Comparison of ENCODE assay signal across 8 cellular contexts in the genomic region with DNA sequence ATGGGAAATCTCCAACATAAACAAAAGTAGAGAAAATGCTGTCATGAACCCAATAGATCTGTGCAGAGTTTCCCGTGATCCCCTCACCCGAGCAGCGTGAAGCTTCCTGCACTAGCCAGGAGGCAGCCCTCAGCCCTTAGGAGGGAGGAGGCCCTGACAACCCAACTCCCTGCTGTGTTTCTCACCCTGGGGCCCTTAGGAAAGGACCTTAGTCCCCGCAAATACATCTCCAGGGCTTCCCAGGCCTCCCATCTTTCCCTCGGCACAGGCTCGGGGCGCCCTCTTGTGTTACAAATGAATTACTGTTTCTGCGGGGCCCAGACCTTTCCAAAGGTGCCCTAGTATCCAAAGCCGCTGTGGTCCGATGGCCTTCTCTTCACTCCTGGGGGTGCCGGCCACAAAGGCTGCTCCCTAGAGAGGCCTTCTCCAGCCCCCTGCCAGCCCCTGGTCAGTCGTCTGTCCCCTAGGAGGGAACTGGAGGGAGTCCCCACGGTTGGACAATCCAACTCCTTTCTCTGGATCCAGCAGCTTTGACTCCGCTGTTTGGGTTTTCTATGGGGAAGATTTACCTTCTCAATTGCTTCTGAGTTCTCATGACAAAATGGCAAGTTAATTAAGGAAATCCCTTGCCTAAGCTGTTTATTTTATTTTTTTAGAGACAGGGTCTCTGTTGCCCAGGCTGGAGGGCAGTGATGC. TPM values are rescaled to one million over a fixed set of nuclear protein-coding genes. Genes with fewer than 3 reads are reported as not detected.
DNase-seq lines count a peak whose midpoint lies in the region; ATAC-seq and TF ChIP-seq lines count a peak whose summit lies in the region.

No MANE protein-coding gene starts in this region.

- peaks cover 5% of the 10 kb centered on the region for H3K36me3 Mint-ChIP-seq in activated T-helper 2 cell treated with anti-CD3 and anti-CD28 coated beads, Interferon-gamma antibody, Interleukin-2, Interleukin-4, amounts not matched to agents 10 μg/mL and 5 μg/mL and 100 μg/mL, durations not matched to agents 14 hours and 24 hours and 36 hours (ENCODE audit: low read depth)

- WGBS in gastroesophageal sphincter (ENCODE audit: low coverage in 1 of 2), 2 donors, result 20% methylated on average over 1 of the region's 14 CpGs; no CpG with 5 or more reads in 1 of the 2 donors

- DNase-seq in DMS 273 treated with DMSO at 0.1 percent for 48 hours (lab: John Stamatoyannopoulos, UW), result peak; percentile 17
- DNase-seq in HuH-7.5 (ENCODE audit: low spot score), result peak; percentile 98
- peak in 1 of 2 experiments; percentile 71 for DNase-seq in PC-9
- peak; percentile 16 for DNase-seq in activated T-helper 2 cell treated with anti-CD3 and anti-CD28 coated beads, Interferon-gamma antibody, Interleukin-2, Interleukin-4, amounts not matched to agents 10 μg/mL and 5 μg/mL and 100 μg/mL, durations not matched to agents 14 hours and 24 hours and 36 hours (ENCODE audit: low spot score)

- no peaks in the 10 kb centered on the region for H3K9me3 ChIP-seq in PC-9 (ENCODE audit: insufficient read depth, low read depth)
- no peaks in the 10 kb centered on the region for H3K9me3 ChIP-seq in gastroesophageal sphincter
- H3K9me3 ChIP-seq in parathyroid adenoma (ENCODE audit: control insufficient read depth, low read length), result no peaks in the 10 kb centered on the region

- TF ChIP-seq EP300 in gastroesophageal sphincter (IDR thresholded peaks at IDR 0.05), result no peak

- H3K4me2 ChIP-seq in PC-9 (no peak overlapping the region), parathyroid adenoma (ENCODE audit: low read length) (no peak overlapping the region)

- H3K9me2 ChIP-seq in PC-9 (ENCODE audit: insufficient read depth), result no peaks in the 10 kb centered on the region

- H3K36me3 ChIP-seq in PC-9 (ENCODE audit: low read depth) (no peaks in the 10 kb centered on the region), gastroesophageal sphincter (peaks cover 0 to 90% of the 10 kb centered on the region in 2 donors), parathyroid adenoma (ENCODE audit: control insufficient read depth, insufficient read depth, low read length) (no peaks in the 10 kb centered on the region)

- H3K9me3 Mint-ChIP-seq in activated T-helper 2 cell treated with anti-CD3 and anti-CD28 coated beads, Interferon-gamma antibody, Interleukin-2, Interleukin-4, amounts not matched to agents 10 μg/mL and 5 μg/mL and 100 μg/mL, durations not matched to agents 14 hours and 24 hours and 36 hours, result no peaks in the 10 kb centered on the region

- no peak overlapping the region for H3K27ac Mint-ChIP-seq in activated T-helper 2 cell treated with anti-CD3 and anti-CD28 coated beads, Interferon-gamma antibody, Interleukin-2, Interleukin-4, amounts not matched to agents 10 μg/mL and 5 μg/mL and 100 μg/mL, durations not matched to agents 14 hours and 24 hours and 36 hours

- H3K27me3 ChIP-seq in PC-9 (ENCODE audit: insufficient read depth, low read depth) (no peaks in the 10 kb centered on the region), gastroesophageal sphincter (no peaks in the 10 kb centered on the region), parathyroid adenoma (ENCODE audit: control insufficient read depth, insufficient read depth, low read length) (no peaks in the 10 kb centered on the region)

- H3K27ac ChIP-seq in PC-9 (no peak overlapping the region), gastroesophageal sphincter (no peak overlapping the region), parathyroid adenoma (no peak overlapping the region)

- intact Hi-C loops in PC-9 (cut with micrococcal nuclease; ENCODE audit: unreplicated experiment), result loop anchor here (1.0 to 10.0 kb wide), 7 partner anchors 232 to 694 kb away; no protein-coding TSS in a partner anchor
- intact Hi-C loops in activated T-helper 2 cell treated with anti-CD3 and anti-CD28 coated beads, Interferon-gamma antibody, Interleukin-2, Interleukin-4, amounts not matched to agents 10 μg/mL and 5 μg/mL and 100 μg/mL, durations not matched to agents 14 hours and 24 hours and 36 hours (cut with micrococcal nuclease), result loop anchor here (2.0 to 10.0 kb wide), 2 partner anchors 548 to 632 kb away; no protein-coding TSS in a partner anchor

- no peak for TF ChIP-seq POLR2A in gastroesophageal sphincter (IDR thresholded peaks at IDR 0.05)

- BruUV-seq in PC-9 (replicated peaks; lab: Mats Ljungman, UMichigan), result no TSS peak

- no peak overlapping the region for H2AFZ ChIP-seq in PC-9
- no peak overlapping the region for H2AFZ ChIP-seq in parathyroid adenoma

- H3K4me1 ChIP-seq in PC-9 (replicated peaks; ENCODE audit: insufficient read depth) (no peaks in the 10 kb centered on the region), gastroesophageal sphincter (peaks cover 0 to 12% (median 0%) of the 10 kb centered on the region in 3 donors), parathyroid adenoma (no peaks in the 10 kb centered on the region)

- H3K4me3 Mint-ChIP-seq in activated T-helper 2 cell treated with anti-CD3 and anti-CD28 coated beads, Interferon-gamma antibody, Interleukin-2, Interleukin-4, amounts not matched to agents 10 μg/mL and 5 μg/mL and 100 μg/mL, durations not matched to agents 14 hours and 24 hours and 36 hours (ENCODE audit: low read depth), result no peak overlapping the region

- POLR2A ChIA-PET in PC-9 (lab: Charles Lee; ENCODE audit: unreplicated experiment), result interaction anchor here (0.5 kb wide), 1 partner anchor 644 kb away, joined by 3 read pairs; no protein-coding TSS in a partner anchor

- no peaks in the 10 kb centered on the region for H3F3A ChIP-seq in PC-9 (ENCODE audit: insufficient read depth, low read depth)

- H3K4me3 ChIP-seq in PC-9 (no peak overlapping the region), gastroesophageal sphincter (no peak overlapping the region), parathyroid adenoma (ENCODE audit: low read depth, low read length) (no peak overlapping the region)

- CTCF ChIA-PET in PC-9 (lab: Charles Lee), result interaction anchor here (0.7 to 1.1 kb wide), 3 partner anchors 308 to 694 kb away, joined by 3 to 5 read pairs (median 3); no protein-coding TSS in a partner anchor

- ATAC-seq in gastroesophageal sphincter (peak; percentile 65), HG02571 (IDR thresholded peaks at IDR 0.05; ENCODE audit: unreplicated experiment) (no peak), GM21786 (IDR thresholded peaks at IDR 0.05; ENCODE audit: unreplicated experiment) (no peak)

- TF ChIP-seq CTCF in PC-9 (conservative IDR thresholded peaks at IDR 0.05), result peak; percentile 90
- TF ChIP-seq CTCF in gastroesophageal sphincter (IDR thresholded peaks at IDR 0.05), result peak in 3 of 4 experiments; percentile 69 to 83 (median 70)
- TF ChIP-seq CTCF in parathyroid adenoma (IDR thresholded peaks at IDR 0.05), result peak; percentile 86

- no peaks in the 10 kb centered on the region for H3K4me1 Mint-ChIP-seq in activated T-helper 2 cell treated with anti-CD3 and anti-CD28 coated beads, Interferon-gamma antibody, Interleukin-2, Interleukin-4, amounts not matched to agents 10 μg/mL and 5 μg/mL and 100 μg/mL, durations not matched to agents 14 hours and 24 hours and 36 hours (ENCODE audit: low read depth)

- H3K79me2 ChIP-seq in PC-9 (ENCODE audit: low read depth) (no peaks in the 10 kb centered on the region), parathyroid adenoma (peaks cover 5% of the 10 kb centered on the region)

- no peaks in the 10 kb centered on the region for H4K20me1 ChIP-seq in PC-9 (ENCODE audit: insufficient read depth)

- H3K9ac ChIP-seq in parathyroid adenoma, result no peak overlapping the region

- H3K27me3 Mint-ChIP-seq in activated T-helper 2 cell treated with anti-CD3 and anti-CD28 coated beads, Interferon-gamma antibody, Interleukin-2, Interleukin-4, amounts not matched to agents 10 μg/mL and 5 μg/mL and 100 μg/mL, durations not matched to agents 14 hours and 24 hours and 36 hours (ENCODE audit: low read depth), result no peaks in the 10 kb centered on the region

RNA-seq across cellular contexts. Expression of a gene that starts 49.9 kb away (rescaled TPM):
- total RNA-seq in PC-9 (2021) (12.1 and 18.4 TPM in 2 replicates), gastroesophageal sphincter (1 to 10 TPM; 2.8 to 8.0 (median 3.8) TPM)
- 1.8 and 1.9 TPM in 2 replicates for total RNA-seq in activated T-helper 2 cell treated with anti-CD3 and anti-CD28 coated beads, Interferon-gamma antibody, Interleukin-2, Interleukin-4, amounts not matched to agents 10 μg/mL and 5 μg/mL and 100 μg/mL, durations not matched to agents 14 hours and 24 hours and 36 hours
